ENCODE assay signal across 26 cellular contexts in genomic region chr5:39370555-39371366, GRCh38. TPM values are rescaled to one million over a fixed set of nuclear protein-coding genes. Genes with fewer than 3 reads are reported as not detected.
A peak's percentile ranks its signal among the peaks of the same experiment; 100 is the strongest.
DNase-seq lines count a peak whose midpoint lies in the region; ATAC-seq, FAIRE-seq and TF ChIP-seq lines count a peak whose summit lies in the region.
"Had no signal": no experiment of that assay in that cellular context is flagged by ENCODE, and none has a peak within 500 bp of the region (broad histone marks: within the 10 kb centered on the region; RNA-seq: fewer than 3 reads in every experiment).

No MANE protein-coding gene starts in this region.

- H3K4me3 ChIP-seq in cardiac muscle cell, result no peak overlapping the region
- H3K4me3 ChIP-seq in right cardiac atrium (ENCODE audit: low read length), result no peak overlapping the region
- H3K4me3 ChIP-seq in kidney (ENCODE audit: low read length in 2 of 2), result no peak overlapping the region
- H3K4me3 ChIP-seq in pancreas, result no peak overlapping the region
- H3K4me3 ChIP-seq: breast epithelium, GM23338, tibial artery had no signal

- H3K27me3 ChIP-seq in cardiac muscle cell, result no peaks in the 10 kb centered on the region
- H3K27me3 ChIP-seq in right cardiac atrium (ENCODE audit: control insufficient read depth, insufficient read depth), result no peaks in the 10 kb centered on the region
- no peaks in the 10 kb centered on the region for H3K27me3 ChIP-seq in pancreas
- H3K27me3 ChIP-seq: BE2C, breast epithelium, tibial artery had no signal

- ATAC-seq in right cardiac atrium (no peak), pancreas (peak; percentile 69 to 87 (median 78)), HG02973 (IDR thresholded peaks at IDR 0.05; ENCODE audit: unreplicated experiment) (no peak)
- ATAC-seq: GM23338; Panc1; stimulated activated naive B cell treated with anti-CD40 and anti-IgM and Interleukin-4, amounts not matched to agents 10 μg/mL and 1 μg/mL and 100 μg/mL, for 72 hours had no signal

- DNase-seq in cardiac muscle cell (ENCODE audit: low read depth in 1 of 2, low spot score in 1 of 2), result no peak
- DNase-seq in right cardiac atrium, result no peak
- DNase-seq in kidney, result no peak
- DNase-seq in pancreas, result peak in 2 of 6 donors; percentile 32 to 46
- no peak for DNase-seq in NCI-H2029 treated with DMSO at 0.1 percent for 48 hours (lab: John Stamatoyannopoulos, UW)
- DNase-seq in UCSD-AML1 (lab: John Stamatoyannopoulos, UW; ENCODE audit: unreplicated experiment), result no peak
- DNase-seq in stimulated activated CD4-positive, alpha-beta T cell treated with anti-CD3 and anti-CD28 coated beads, Interleukin-2, amount 100 ng/mL, for 48 hours, result no peak
- DNase-seq: activated CD4-positive, CD25-positive, alpha-beta regulatory T cell; BE2C; COR-L47; dermis blood vessel endothelial cell; foreskin fibroblast; islet precursor cell; midbrain; NCI-H82; stimulated activated naive B cell treated with anti-CD40 and anti-IgM and Interleukin-4, amounts not matched to agents 10 μg/mL and 1 μg/mL and 100 μg/mL, for 72 hours; T-helper 2 cell; tibial artery had no signal

- intact Hi-C loops in right cardiac atrium (cut with DNase I), result no loop called here
- intact Hi-C loops in kidney (cut with DNase I), result no loop called here
- intact Hi-C loops in pancreas (cut with DNase I), result no loop called here

- no peaks in the 10 kb centered on the region for H3K9me3 ChIP-seq in cardiac muscle cell (ENCODE audit: low read depth)
- H3K9me3 ChIP-seq in right cardiac atrium (ENCODE audit: control insufficient read depth, low read length), result no peaks in the 10 kb centered on the region
- H3K9me3 ChIP-seq in kidney (ENCODE audit: control insufficient read depth in 1 of 2, low read length in 2 of 2), result no peaks in the 10 kb centered on the region
- no peaks in the 10 kb centered on the region for H3K9me3 ChIP-seq in pancreas
- H3K9me3 ChIP-seq: BE2C, breast epithelium, tibial artery had no signal

- H3K9ac ChIP-seq in kidney (ENCODE audit: low read length in 2 of 2), result peak overlapping the region in 1 of 2 donors; percentile 4

- no peak for FAIRE-seq in kidney (lab: Jason Lieb, UNC)
- FAIRE-seq in pancreas (lab: Jason Lieb, UNC), result no peak
- FAIRE-seq: GM18507 had no signal

- TF ChIP-seq CTCF in cardiac muscle cell (IDR thresholded peaks at IDR 0.05; ENCODE audit: low read depth, low read length) (no peak), kidney (IDR thresholded peaks at IDR 0.05; ENCODE audit: borderline replicate concordance, extremely low read depth, insufficient read depth) (no peak), pancreas (IDR thresholded peaks at IDR 0.05) (no peak)

- H3K36me3 ChIP-seq in cardiac muscle cell, result no peaks in the 10 kb centered on the region
- peaks cover 7 to 24% of the 10 kb centered on the region in 2 donors for H3K36me3 ChIP-seq in kidney (ENCODE audit: control insufficient read depth in 1 of 2, insufficient read depth in 2 of 2, low read length in 2 of 2)
- peaks cover 0 to 6% (median 0%) of the 10 kb centered on the region in 3 donors for H3K36me3 ChIP-seq in pancreas
- H3K36me3 ChIP-seq: BE2C, breast epithelium had no signal

- 73% methylated on average over 10 of the region's 10 CpGs for WGBS in right cardiac atrium
- 24 to 25% methylated on average over 10 of the region's 10 CpGs for WGBS in pancreas, 2 donors

- H3K4me1 ChIP-seq in cardiac muscle cell (ENCODE audit: low read depth) (no peaks in the 10 kb centered on the region), right cardiac atrium (ENCODE audit: control insufficient read depth, insufficient read depth, low read length) (no peaks in the 10 kb centered on the region), kidney (ENCODE audit: control insufficient read depth in 1 of 2, insufficient read depth in 1 of 2, low read depth in 1 of 2, low read length in 2 of 2) (peaks cover 14 to 58% of the 10 kb centered on the region in 2 donors), pancreas (peaks cover 0 to 9% (median 4%) of the 10 kb centered on the region in 3 donors)
- H3K4me1 ChIP-seq: BE2C, breast epithelium, tibial artery had no signal

- H3K27ac ChIP-seq in cardiac muscle cell (peak overlapping the region; percentile 7), right cardiac atrium (ENCODE audit: low read length) (no peak overlapping the region), kidney (ENCODE audit: low read depth in 2 of 2, low read length in 2 of 2) (peak overlapping the region; percentile 57 to 60), pancreas (peak overlapping the region in 1 of 4 donors; percentile 20)
- H3K27ac ChIP-seq: breast epithelium, epithelial cell of prostate, tibial artery had no signal

RNA-seq across cellular contexts. Expression of gene C9, which starts 6.5 kb away (rescaled TPM):
- not detected in 2 replicates for total RNA-seq in cardiac muscle cell
- not detected in 2 replicates for polyA plus RNA-seq in cardiac muscle cell
- total RNA-seq in right cardiac atrium, result under 1 TPM in 1 of 4 donors, not detected in 3; 0.70 TPM
- polyA plus RNA-seq in right cardiac atrium, result not detected
- total RNA-seq in kidney, result 4.5 TPM
- polyA plus RNA-seq in kidney (ENCODE audit: insufficient read depth, low read depth, low replicate concordance), result 1.5 TPM
- under 1 TPM in 1 of 6 donors, not detected in 5; 0.82 TPM for total RNA-seq in pancreas
- polyA plus RNA-seq in pancreas, result not detected
- total RNA-seq: A172; activated T-helper 1 cell treated with anti-CD3 and anti-CD28 coated beads, Interleukin-12 subunit alpha, Interleukin-12 subunit beta, Interleukin-2, Interleukin-4 antibody, amounts not matched to agents 30 ng/mL and 10 ng/mL and 1 ng/mL, durations not matched to agents 14 hours and 24 hours and 36 hours; GM23338 had no signal
- polyA plus RNA-seq: GM23338 had no signal

RNA-seq across cellular contexts. Expression of gene DAB2, which starts 54.0 kb away (rescaled TPM):
- total RNA-seq in cardiac muscle cell, result 7.5 and 11.4 TPM in 2 replicates
- polyA plus RNA-seq in cardiac muscle cell, result 8.7 and 13.2 TPM in 2 replicates
- total RNA-seq in right cardiac atrium, result 10 to 100 TPM; 21.8 to 27.8 (median 24.6) TPM
- 6.5 TPM for polyA plus RNA-seq in right cardiac atrium
- 199 TPM for total RNA-seq in kidney
- 138 TPM for polyA plus RNA-seq in kidney (ENCODE audit: insufficient read depth, low read depth, low replicate concordance)
- total RNA-seq in pancreas, result 10 to 100 TPM; 18.6 to 53.3 (median 29.6) TPM
- polyA plus RNA-seq in pancreas, result 10 to 100 TPM; 12.0 to 28.4 TPM
- total RNA-seq: activated T-helper 1 cell treated with anti-CD3 and anti-CD28 coated beads, Interleukin-12 subunit alpha, Interleukin-12 subunit beta, Interleukin-2, Interleukin-4 antibody, amounts not matched to agents 30 ng/mL and 10 ng/mL and 1 ng/mL, durations not matched to agents 14 hours and 24 hours and 36 hours had no signal

Comparison
In these comparisons a context has a peak if more than half of its experiments do, and no peak if none do; other contexts are left out.
1. ATAC-seq: peak in pancreas (4 of 4); none in right cardiac atrium (0 of 2) and HG02973 (single experiment).